9 cellular contexts compared by ENCODE assay signal in genomic region chr1:154745286-154745731, GRCh38.
DNase-seq lines count a peak whose midpoint lies in the region; ATAC-seq and TF ChIP-seq lines count a peak whose summit lies in the region.
"Had no signal": no experiment of that assay in that cellular context is flagged by ENCODE, and none has a peak within 500 bp of the region (broad histone marks: within the 10 kb centered on the region; RNA-seq: fewer than 3 reads in every experiment).

No MANE protein-coding gene starts in this region.

- intact Hi-C loops in Right ventricle myocardium superior (cut with DNase I) (no loop called here), cardiac septum (cut with DNase I) (no loop called here), heart right ventricle (cut with DNase I) (no loop called here)

- H3K27ac Mint-ChIP-seq in stimulated activated naive CD8-positive, alpha-beta T cell treated with anti-CD3 and anti-CD28 coated beads, Interleukin-15, amount 100 ng/mL, for 72 hours = no peak overlapping the region

- H3K27me3 Mint-ChIP-seq in activated T-cell treated with anti-CD3 and anti-CD28 coated beads, Interleukin-2, amount 50 U/mL, for 4 hours (ENCODE audit: low read depth) = peaks cover 4% of the 10 kb centered on the region
- H3K27me3 Mint-ChIP-seq in stimulated activated naive CD8-positive, alpha-beta T cell treated with anti-CD3 and anti-CD28 coated beads, Interleukin-15, amount 100 ng/mL, for 72 hours = peaks cover 15% of the 10 kb centered on the region

- no peak overlapping the region for H3K4me3 ChIP-seq in heart right ventricle

- H3K4me3 Mint-ChIP-seq in activated T-cell treated with anti-CD3 and anti-CD28 coated beads, Interleukin-2, amount 50 U/mL, for 4 hours = no peak overlapping the region
- H3K4me3 Mint-ChIP-seq in stimulated activated naive CD8-positive, alpha-beta T cell treated with anti-CD3 and anti-CD28 coated beads, Interleukin-15, amount 100 ng/mL, for 72 hours = peak overlapping the region; percentile 30 to 71
- H3K4me3 Mint-ChIP-seq: nephron had no signal

- peak overlapping the region in 1 of 10 donors; percentile 4 for H3K27ac ChIP-seq in heart right ventricle

- no peaks in the 10 kb centered on the region for H3K36me3 ChIP-seq in heart right ventricle

- 58 to 59% methylated on average over 5 of the region's 5 CpGs for WGBS in heart right ventricle, 2 donors

- no peak for TF ChIP-seq CTCF in heart right ventricle (IDR thresholded peaks at IDR 0.05)

- DNase-seq in Right ventricle myocardium superior (peak; percentile 75), cardiac septum (ENCODE audit: low spot score) (no peak), heart right ventricle (peak; percentile 46 to 72), occipital lobe (lab: John Stamatoyannopoulos, UW) (no peak), middle frontal gyrus (ENCODE audit: extremely low spot score, low spot score) (no peak), Kasumi-1 (lab: John Stamatoyannopoulos, UW) (no peak)
- DNase-seq in activated T-cell treated with anti-CD3 and anti-CD28 coated beads, Interleukin-2, amount 50 U/mL, for 4 hours = no peak
- DNase-seq in stimulated activated naive CD8-positive, alpha-beta T cell treated with anti-CD3 and anti-CD28 coated beads, Interleukin-15, amount 100 ng/mL, for 72 hours = peak; percentile 44 to 83

- ATAC-seq in Right ventricle myocardium superior (ENCODE audit: poor library complexity) (peak; percentile 79), heart right ventricle (peak; percentile 62 to 80 (median 71))
- ATAC-seq in activated T-cell treated with anti-CD3 and anti-CD28 coated beads, Interleukin-2, amount 50 U/mL, for 4 hours = peak; percentile 42 to 44
- ATAC-seq in stimulated activated naive CD8-positive, alpha-beta T cell treated with anti-CD3 and anti-CD28 coated beads, Interleukin-15, amount 100 ng/mL, for 72 hours = peak; percentile 66

- peaks cover 0 to 4% (median 0%) of the 10 kb centered on the region in 7 donors for H3K27me3 ChIP-seq in heart right ventricle

- H3K4me1 Mint-ChIP-seq in activated T-cell treated with anti-CD3 and anti-CD28 coated beads, Interleukin-2, amount 50 U/mL, for 4 hours (ENCODE audit: low read depth) = peaks cover 58% of the 10 kb centered on the region
- peaks cover 58% of the 10 kb centered on the region for H3K4me1 Mint-ChIP-seq in stimulated activated naive CD8-positive, alpha-beta T cell treated with anti-CD3 and anti-CD28 coated beads, Interleukin-15, amount 100 ng/mL, for 72 hours

- H3K4me1 ChIP-seq in heart right ventricle = peaks cover 5 to 62% (median 29%) of the 10 kb centered on the region in 9 donors

- peaks cover 4% of the 10 kb centered on the region for H3K9me3 Mint-ChIP-seq in activated T-cell treated with anti-CD3 and anti-CD28 coated beads, Interleukin-2, amount 50 U/mL, for 4 hours
- no peaks in the 10 kb centered on the region for H3K9me3 Mint-ChIP-seq in stimulated activated naive CD8-positive, alpha-beta T cell treated with anti-CD3 and anti-CD28 coated beads, Interleukin-15, amount 100 ng/mL, for 72 hours

- H3K36me3 Mint-ChIP-seq in activated T-cell treated with anti-CD3 and anti-CD28 coated beads, Interleukin-2, amount 50 U/mL, for 4 hours (ENCODE audit: insufficient read depth) = no peaks in the 10 kb centered on the region

- H3K9me3 ChIP-seq in heart right ventricle = peaks cover 0 to 11% (median 0%) of the 10 kb centered on the region in 11 donors

Comparison
In these comparisons a context has a peak if more than half of its experiments do, and no peak if none do; other contexts are left out.
1. DNase-seq: peak in Right ventricle myocardium superior (single experiment), heart right ventricle (2 of 2) and stimulated activated naive CD8-positive, alpha-beta T cell treated with anti-CD3 and anti-CD28 coated beads, Interleukin-15, amount 100 ng/mL, for 72 hours (2 of 2); none in cardiac septum (single experiment), activated T-cell treated with anti-CD3 and anti-CD28 coated beads, Interleukin-2, amount 50 U/mL, for 4 hours (single experiment), occipital lobe (single experiment), middle frontal gyrus (single experiment) and Kasumi-1 (0 of 2).
2. Peak in every context shown above with its lines, with median percentiles within 50 percentile points of each other: ATAC-seq.